In the genomic region with DNA sequence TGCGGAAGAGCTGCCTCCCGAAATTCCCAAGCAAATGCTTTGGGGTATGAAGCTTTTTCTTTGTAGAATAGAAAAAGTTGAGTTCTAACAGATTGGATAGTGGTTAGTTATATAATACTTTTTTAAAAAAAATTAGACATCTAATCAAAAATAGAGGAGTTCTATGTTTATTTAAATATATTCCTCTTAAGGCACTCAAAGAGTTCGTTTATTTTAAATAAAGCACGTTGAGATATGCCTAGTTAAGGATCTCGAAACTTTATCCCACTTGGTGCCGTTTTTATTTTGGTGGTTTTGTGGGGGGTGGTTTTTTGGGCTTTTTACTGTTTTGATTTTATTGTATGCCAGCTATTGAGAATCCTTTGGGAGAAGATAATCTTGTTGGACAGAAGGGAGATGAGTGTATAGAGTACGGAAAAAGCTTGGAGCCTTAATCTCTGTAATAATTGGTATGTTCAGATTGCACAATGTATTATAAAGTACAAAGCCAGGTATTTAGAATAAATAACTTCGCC, we compare ENCODE assay signal across 8 cellular contexts. TPM values are rescaled to one million over a fixed set of nuclear protein-coding genes. Genes with fewer than 3 reads are reported as not detected.
A peak's percentile ranks its signal among the peaks of the same experiment; 100 is the strongest.
DNase-seq lines count a peak whose midpoint lies in the region; ATAC-seq, FAIRE-seq and TF ChIP-seq lines count a peak whose summit lies in the region.

No MANE protein-coding gene starts in this region.

- TF ChIP-seq POLR2A in GM12878 (IDR thresholded peaks at IDR 0.05; ENCODE audit: low read depth, low read length): no peak
- no peak for TF ChIP-seq POLR2A in vagina (IDR thresholded peaks at IDR 0.05)

- H3K9ac ChIP-seq in GM12878 (ENCODE audit: control insufficient read depth, insufficient read depth, low read length): peak overlapping the region; percentile 82

- ATAC-seq in left cardiac atrium: no peak
- ATAC-seq in GM12878: no peak

- BruUV-seq in GM12878 (replicated peaks; lab: Mats Ljungman, UMichigan): no TSS peak

- H3K27ac ChIP-seq in left ventricle myocardium inferior (replicated peaks) (peak overlapping the region; percentile 91), GM12878 (ENCODE audit: control insufficient read depth, insufficient read depth) (peak overlapping the region; percentile 59), vagina (peak overlapping the region; percentile 80)

- H3K27me3 ChIP-seq in left ventricle myocardium inferior (ENCODE audit: low read depth) (no peaks in the 10 kb centered on the region), GM12878 (replicated peaks in 1 of 2; ENCODE audit: control insufficient read depth in 2 of 2, insufficient read depth in 2 of 2, low read length in 1 of 2) (no peaks in the 10 kb centered on the region), vagina (no peaks in the 10 kb centered on the region)

- RAD21 ChIA-PET in GM12878 (lab: Charles Lee; ENCODE audit: unreplicated experiment): interaction anchor here (0.6 to 10.8 kb wide), 10 partner anchors 11 to 275 kb away, joined by 3 to 102 read pairs (median 4); a partner anchor contains a TSS

- H3K9me3 Mint-ChIP-seq in mesothelial cell of epicardium: no peaks in the 10 kb centered on the region

- FAIRE-seq in GM12878 (lab: Jason Lieb, UNC): no peak

- TF ChIP-seq CTCF in left ventricle myocardium inferior (IDR thresholded peaks at IDR 0.05; ENCODE audit: borderline replicate concordance) (no peak), GM12878 (IDR thresholded peaks at IDR 0.05 in 2 of 3, conservative IDR thresholded peaks at IDR 0.05 in 1 of 3; ENCODE audit: control insufficient read depth in 2 of 3, extremely low read depth in 1 of 3, insufficient read depth in 1 of 3, low read depth in 3 of 3, low read length in 3 of 3) (no peak), mesothelial cell of epicardium (IDR thresholded peaks at IDR 0.05; ENCODE audit: unreplicated experiment) (no peak), vagina (IDR thresholded peaks at IDR 0.05) (no peak)

- no peak for TF ChIP-seq RAD21 in GM12878 (IDR thresholded peaks at IDR 0.05; ENCODE audit: insufficient read depth, low read depth, low read length)

- peak overlapping the region; percentile 89 for H3K27ac Mint-ChIP-seq in mesothelial cell of epicardium

- H4K20me1 ChIP-seq in GM12878 (ENCODE audit: control insufficient read depth, insufficient read depth): no peaks in the 10 kb centered on the region

- SMC1A ChIA-PET in GM12878 (lab: Charles Lee; ENCODE audit: uncharacterized antibody, unreplicated experiment): interaction anchor here (0.8 to 10.0 kb wide), 12 partner anchors 11 to 248 kb away, joined by 3 to 122 read pairs (median 14); a partner anchor contains a TSS

- peaks cover 14% of the 10 kb centered on the region for H3K36me3 Mint-ChIP-seq in mesothelial cell of epicardium

- peaks cover 46% of the 10 kb centered on the region for H3K4me1 ChIP-seq in left ventricle myocardium inferior
- H3K4me1 ChIP-seq in GM12878 (ENCODE audit: control insufficient read depth, insufficient read depth, low read length): peaks cover 17% of the 10 kb centered on the region
- peaks cover 13% of the 10 kb centered on the region for H3K4me1 ChIP-seq in vagina

- TF ChIP-seq EP300 in GM12878 (IDR thresholded peaks at IDR 0.05; ENCODE audit: borderline replicate concordance in 1 of 2, control insufficient read depth in 1 of 2, low read depth in 2 of 2, low read length in 2 of 2): no peak

- no peak overlapping the region for H2AFZ ChIP-seq in GM12878 (ENCODE audit: control insufficient read depth, low read depth, low read length)

- in situ Hi-C loops in GM12878 (cut with MboI): no loop called here

- H3K4me3 ChIP-seq in left ventricle myocardium inferior (peak overlapping the region; percentile 70), GM12878 (peak overlapping the region; percentile 79), vagina (peak overlapping the region; percentile 45 to 51)

- CTCF ChIA-PET in GM12878 (lab: Yijun Ruan, JAX): interaction anchor here (2.3 to 4.9 kb wide), 3 partner anchors 8 to 86 kb away, joined by 11 to 37 read pairs (median 14); a partner anchor contains a TSS

- peaks cover 7% of the 10 kb centered on the region for H3K4me1 Mint-ChIP-seq in mesothelial cell of epicardium

- H3K36me3 ChIP-seq in left ventricle myocardium inferior (peaks cover 15% of the 10 kb centered on the region), GM12878 (ENCODE audit: control insufficient read depth in 2 of 2, insufficient read depth in 2 of 2, low read length in 1 of 2) (peaks cover 0 to 5% of the 10 kb centered on the region in 2 experiments; a peak in 1 of 4 replicates), vagina (peaks cover 0 to 20% of the 10 kb centered on the region in 2 donors)

- H3K79me2 ChIP-seq in GM12878 (ENCODE audit: control insufficient read depth, insufficient read depth, low read length): peaks cover 48% of the 10 kb centered on the region

- WGBS in GM12878 (ENCODE audit: insufficient coverage, insufficient replicate concordance, low lambda C conversion rate, missing lambda C conversion rate): 40% methylated on average over 8 of the region's 8 CpGs

- intact Hi-C loops in left ventricle myocardium inferior (cut with micrococcal nuclease) (no loop called here), left cardiac atrium (cut with DNase I) (no loop called here), GM12878 (cut with micrococcal nuclease; ENCODE audit: unreplicated experiment) (no loop called here), vagina (cut with DNase I) (no loop called here)

- DNase-seq in left ventricle myocardium inferior: no peak
- no peak for DNase-seq in left cardiac atrium
- DNase-seq in GM12878 (ENCODE audit: low read depth, low spot score): no peak
- DNase-seq in mesothelial cell of epicardium (ENCODE audit: low spot score in 2 of 2, unreplicated experiment in 2 of 2): no peak
- DNase-seq in vagina (ENCODE audit: extremely low spot score in 2 of 2): no peak
- no peak for DNase-seq in islet precursor cell
- DNase-seq in NCI-H1105 treated with DMSO at 0.1 percent for 48 hours (lab: John Stamatoyannopoulos, UW): no peak
- no peak for DNase-seq in NCI-H345 (lab: John Stamatoyannopoulos, UW)

- H3K9me3 ChIP-seq in left ventricle myocardium inferior (replicated peaks) (no peaks in the 10 kb centered on the region), GM12878 (replicated peaks; ENCODE audit: control insufficient read depth, insufficient read depth, low read length) (no peaks in the 10 kb centered on the region), vagina (no peaks in the 10 kb centered on the region)

- peak overlapping the region; percentile 72 for H3K4me2 ChIP-seq in GM12878 (ENCODE audit: control insufficient read depth, insufficient read depth)

- POLR2A ChIA-PET in GM12878 (lab: Charles Lee): interaction anchor here (0.9 to 10.5 kb wide), 6 partner anchors 13 to 274 kb away, joined by 3 to 130 read pairs (median 5); a partner anchor contains a TSS

- peak overlapping the region; percentile 39 for H3K4me3 Mint-ChIP-seq in mesothelial cell of epicardium

- no peaks in the 10 kb centered on the region for H3K27me3 Mint-ChIP-seq in mesothelial cell of epicardium (ENCODE audit: low read depth)

RNA-seq across cellular contexts. Expression of a gene that starts 10.7 kb away (rescaled TPM):
- total RNA-seq in left ventricle myocardium inferior (9.2 TPM), left cardiac atrium (1 to 10 TPM; 6.8 to 9.6 TPM), GM12878 (2014; rRNA removed) (4.5 and 4.9 TPM in 2 replicates), GM12878 (2014; rRNA removed; fragmentation: Illumina TruSeq; extraction: Trizol) (8.1 and 9.9 TPM in 2 replicates), GM12878 (2021) (4.5 and 4.7 TPM in 2 replicates), mesothelial cell of epicardium (6.2 to 6.6 TPM (median 6.6 TPM) in 3 replicates), vagina (6.6 TPM)
- total RNA-seq in GM12878 (2013; cell fraction: nucleolus; rRNA removed): 13.3 and 15.0 TPM in 2 replicates
- polyA plus RNA-seq in GM12878 (2011; ENCODE audit: low read depth): 1.8 TPM
- polyA plus RNA-seq in GM12878 (2011; rRNA removed) (12.0 and 22.9 TPM in 2 replicates), GM12878 (2014; fragmentation: Illumina TruSeq; extraction: Trizol) (7.9 and 9.6 TPM in 2 replicates), GM12878 (2014; fragmentation: Nextera tagmentation; extraction: Ambion mirVana) (1 to 10 TPM; 5.2 to 7.0 TPM), GM12878 (2014; rRNA removed) (3.6 and 5.6 TPM in 2 replicates), GM12878 (2016; fragmentation: Nextera tagmentation; extraction: Ambion mirVana) (10 to 100 TPM in 1 of 2 experiments, 1 to 10 TPM in 1; 9.0 to 10.1 TPM)
- 4.4 and 6.9 TPM in 2 replicates for polyA plus RNA-seq in GM12878 (2011; cell fraction: cytosol; rRNA removed)
- polyA plus RNA-seq in GM12878 (2011; cell fraction: nucleus; rRNA removed): 3.6 and 4.2 TPM in 2 replicates
- 2.8 and 6.6 TPM in 2 replicates for polyA plus RNA-seq in GM12878 (2012)
- 2.0 and 2.6 TPM in 2 replicates for polyA minus RNA-seq in GM12878 (2011; rRNA and poly(A)+ RNA removed)
- 2.4 and 3.1 TPM in 2 replicates for polyA minus RNA-seq in GM12878 (2011; cell fraction: cytosol; rRNA and poly(A)+ RNA removed)
- polyA minus RNA-seq in GM12878 (2011; cell fraction: nucleus; rRNA and poly(A)+ RNA removed): 1.8 and 2.1 TPM in 2 replicates

RNA-seq across cellular contexts. Expression of a gene that starts 56.2 kb away (rescaled TPM):
- total RNA-seq in left ventricle myocardium inferior (49.4 TPM), left cardiac atrium (100 to 1,000 TPM in 1 of 2 donors, 10 to 100 TPM in 1; 50.9 to 109 TPM), GM12878 (2014; rRNA removed) (89.4 and 91.4 TPM in 2 replicates), GM12878 (2014; rRNA removed; fragmentation: Illumina TruSeq; extraction: Trizol) (90.7 and 91.9 TPM in 2 replicates), GM12878 (2021) (80.7 and 84.4 TPM in 2 replicates), mesothelial cell of epicardium (124 to 133 TPM (median 126 TPM) in 3 replicates), vagina (140 TPM)
- 247 and 270 TPM in 2 replicates for total RNA-seq in GM12878 (2013; cell fraction: nucleolus; rRNA removed)
- polyA plus RNA-seq in GM12878 (2011; ENCODE audit: low read depth): 22.3 TPM
- polyA plus RNA-seq in GM12878 (2011; rRNA removed) (97.0 and 107 TPM in 2 replicates), GM12878 (2014; fragmentation: Illumina TruSeq; extraction: Trizol) (83.3 and 103 TPM in 2 replicates), GM12878 (2014; fragmentation: Nextera tagmentation; extraction: Ambion mirVana) (10 to 100 TPM; 18.3 to 22.3 TPM), GM12878 (2014; rRNA removed) (51.9 and 65.7 TPM in 2 replicates), GM12878 (2016; fragmentation: Nextera tagmentation; extraction: Ambion mirVana) (10 to 100 TPM; 66.7 to 69.9 TPM)
- 37.8 and 42.2 TPM in 2 replicates for polyA plus RNA-seq in GM12878 (2011; cell fraction: cytosol; rRNA removed)
- polyA plus RNA-seq in GM12878 (2011; cell fraction: nucleus; rRNA removed): 38.9 and 57.4 TPM in 2 replicates
- polyA plus RNA-seq in GM12878 (2012): 32.0 and 35.6 TPM in 2 replicates
- polyA minus RNA-seq in GM12878 (2011; rRNA and poly(A)+ RNA removed): 55.7 and 109 TPM in 2 replicates
- polyA minus RNA-seq in GM12878 (2011; cell fraction: cytosol; rRNA and poly(A)+ RNA removed): 47.4 and 47.5 TPM in 2 replicates
- polyA minus RNA-seq in GM12878 (2011; cell fraction: nucleus; rRNA and poly(A)+ RNA removed): 58.2 and 99.9 TPM in 2 replicates
